In genomic region chr16:13634921-13635320, GRCh38 we compare ENCODE assay signal across 21 cellular contexts.
DNase-seq lines count a peak whose midpoint lies in the region; ATAC-seq, FAIRE-seq and TF ChIP-seq lines count a peak whose summit lies in the region.
"Had no signal": no experiment of that assay in that cellular context is flagged by ENCODE, and none has a peak within 500 bp of the region (broad histone marks: within the 10 kb centered on the region; RNA-seq: fewer than 3 reads in every experiment).

No MANE protein-coding gene starts in this region.

- TF ChIP-seq CTCF in epithelial cell of proximal tubule (conservative IDR thresholded peaks at IDR 0.05; ENCODE audit: low read depth, low read length), result no peak

- in situ Hi-C loops in Caki2 (cut with HindIII; ENCODE audit: low pct_unique_long_range_greater_than_20kb, low sequenced_read_pairs), result no loop called here

- H3K4me3 ChIP-seq in epithelial cell of proximal tubule (ENCODE audit: low read depth, low read length), result no peak overlapping the region
- H3K4me3 ChIP-seq: A549 had no signal

- DNase-seq in Caki2 (ENCODE audit: low read depth) (peak; percentile 38), RCC 7860 (ENCODE audit: low spot score) (peak; percentile 82), epithelial cell of proximal tubule (ENCODE audit: low read depth) (peak; percentile 16), left kidney (ENCODE audit: low read depth, low spot score) (peak; percentile 26), pons (ENCODE audit: low spot score) (no peak), occipital lobe (lab: John Stamatoyannopoulos, UW) (no peak)
- no peak for DNase-seq in activated CD4-positive, alpha-beta T cell treated with anti-CD3 and anti-CD28 coated beads for 48 hours
- DNase-seq: AML-193; Caco-2; CD4-positive, alpha-beta T cell; DMS153; DMS79; GDM1; HFFc6 had no signal

- FAIRE-seq in RCC 7860 (lab: Jason Lieb, UNC), result peak; percentile 98
- FAIRE-seq: A549, GM12892, GM18507, H54, HepG2 had no signal

- no peak for ATAC-seq in HG02970 (IDR thresholded peaks at IDR 0.05; ENCODE audit: low FRiP score, unreplicated experiment)
- ATAC-seq: A549, HCT116, HepG2 had no signal

Comparison
In these comparisons a context has a peak if more than half of its experiments do, and no peak if none do; other contexts are left out.
1. DNase-seq: peak in Caki2 (single experiment), RCC 7860 (single experiment), epithelial cell of proximal tubule (single experiment) and left kidney (single experiment); none in pons (single experiment), occipital lobe (single experiment) and activated CD4-positive, alpha-beta T cell treated with anti-CD3 and anti-CD28 coated beads for 48 hours (single experiment).